Comparison of ENCODE assay signal across 8 cellular contexts in the genomic region with DNA sequence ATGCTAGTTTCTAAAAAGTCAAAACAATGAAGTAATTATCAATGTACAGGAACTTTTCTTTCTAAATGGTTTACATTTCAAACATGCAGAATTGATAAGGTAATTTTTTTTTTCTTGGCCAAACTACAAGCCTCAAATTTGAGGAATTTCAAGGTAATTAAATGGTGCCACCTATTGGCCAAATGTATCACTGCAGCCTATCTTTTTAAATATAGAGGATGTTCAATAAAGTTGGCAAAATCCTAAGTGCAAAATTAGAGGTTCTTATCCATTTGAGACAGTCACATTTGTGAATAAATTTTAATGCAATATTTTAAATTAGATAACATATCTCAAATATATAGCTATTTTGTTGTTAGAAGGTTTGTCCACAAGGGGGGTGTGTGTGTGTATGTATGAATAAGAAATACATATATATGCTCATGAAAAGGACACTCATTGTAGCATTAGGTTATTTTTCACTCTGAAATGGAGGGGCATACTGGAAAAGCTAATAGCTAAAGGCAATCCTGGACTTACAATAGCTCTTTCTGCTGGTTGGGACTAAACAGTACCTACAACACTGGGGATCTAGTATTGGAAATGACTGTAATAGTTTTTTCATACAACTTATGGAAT. TPM values are rescaled to one million over a fixed set of nuclear protein-coding genes. Genes with fewer than 3 reads are reported as not detected.
DNase-seq lines count a peak whose midpoint lies in the region; ATAC-seq, FAIRE-seq and TF ChIP-seq lines count a peak whose summit lies in the region.

No MANE protein-coding gene starts in this region.

- no peak overlapping the region for H3K27ac ChIP-seq in AG04450 (ENCODE audit: low read depth, low read length)

- POLR2A ChIA-PET in AG04450 (lab: Yijun Ruan, JAX), result no interaction called here

- no peak for ATAC-seq in HG03460 (IDR thresholded peaks at IDR 0.05; ENCODE audit: unreplicated experiment)

- CTCF ChIA-PET in AG04450 (lab: Charles Lee), result interaction anchor here (0.6 to 5.3 kb wide), 42 partner anchors 8 to 1678 kb away, joined by 3 to 212 read pairs (median 4); partner anchors contain the start of gene LYPD6B

- H3K4me3 ChIP-seq in AG04450 (ENCODE audit: low read depth, low read length), result no peak overlapping the region

- FAIRE-seq in G401.6 (lab: Jason Lieb, UNC), result peak; percentile 98
- FAIRE-seq in urothelium cell line (lab: Jason Lieb, UNC), result no peak

- TF ChIP-seq CTCF in AG04450 (IDR thresholded peaks at IDR 0.05; ENCODE audit: low read depth, low read length), result peak; percentile 77

- no peaks in the 10 kb centered on the region for H3K9me3 ChIP-seq in AG04450 (ENCODE audit: control insufficient read depth, insufficient read depth, low read length)

- DNase-seq in AG04450 (ENCODE audit: low read depth, low spot score) (no peak), NCI-H1105 treated with DMSO at 0.1 percent for 48 hours (lab: John Stamatoyannopoulos, UW) (peak; percentile 43), astrocyte of the hippocampus (ENCODE audit: low read depth, low spot score) (peak; percentile 60), kidney tubule cell (ENCODE audit: low spot score) (peak; percentile 53), urothelium cell line (ENCODE audit: low spot score) (peak; percentile 9), hepatic stellate cell (ENCODE audit: low spot score) (no peak)

- no peaks in the 10 kb centered on the region for H3K27me3 ChIP-seq in AG04450 (ENCODE audit: control insufficient read depth, insufficient read depth, low read length)

RNA-seq across cellular contexts. Expression of gene MMADHC, which starts 26.2 kb away (rescaled TPM):
- 139 and 198 TPM in 2 replicates for polyA plus RNA-seq in AG04450 (2011; rRNA removed)
- polyA minus RNA-seq in AG04450 (2011; rRNA and poly(A)+ RNA removed), result 71.9 and 111 TPM in 2 replicates

Comparison
In these comparisons a context has a peak if more than half of its experiments do, and no peak if none do; other contexts are left out.
1. DNase-seq: peak in NCI-H1105 treated with DMSO at 0.1 percent for 48 hours (single experiment), astrocyte of the hippocampus (single experiment), kidney tubule cell (single experiment) and urothelium cell line (single experiment); none in AG04450 (single experiment) and hepatic stellate cell (single experiment).